29 cellular contexts compared by ENCODE assay signal in genomic region chr10:117532451-117533107, GRCh38. TPM values are rescaled to one million over a fixed set of nuclear protein-coding genes. Genes with fewer than 3 reads are reported as not detected.
DNase-seq lines count a peak whose midpoint lies in the region; ATAC-seq, FAIRE-seq and TF ChIP-seq lines count a peak whose summit lies in the region.
"Had no signal": no experiment of that assay in that cellular context is flagged by ENCODE, and none has a peak within 500 bp of the region (broad histone marks: within the 10 kb centered on the region; RNA-seq: fewer than 3 reads in every experiment).

No MANE protein-coding gene starts in this region.

- no peaks in the 10 kb centered on the region for H3F3A ChIP-seq in GM23248 (ENCODE audit: insufficient read depth)

- POLR2A ChIA-PET in H1 (lab: Charles Lee; ENCODE audit: partially characterized antibody): interaction anchor here (1.3 to 1.5 kb wide), 3 partner anchors 10 to 398 kb away, joined by 3 read pairs; partner anchors contain the start of gene EMX2

- H3K27ac ChIP-seq in GM23248: peak overlapping the region; percentile 68
- no peak overlapping the region for H3K27ac ChIP-seq in H1 (ENCODE audit: low read depth, low read length)
- peak overlapping the region; percentile 62 for H3K27ac ChIP-seq in suprapubic skin
- H3K27ac ChIP-seq: brain microvascular endothelial cell, colonic mucosa, SJCRH30, stomach, transverse colon had no signal

- H3K79me2 ChIP-seq in GM23248 (ENCODE audit: insufficient read depth) (peaks cover 99% of the 10 kb centered on the region), H1 (ENCODE audit: control insufficient read depth in 1 of 2, insufficient read depth in 2 of 2, low read length in 2 of 2) (no peaks in the 10 kb centered on the region)

- intact Hi-C loops in left cardiac atrium (cut with DNase I): no loop called here

- FAIRE-seq in H1 (lab: Jason Lieb, UNC): no peak

- H3K18ac ChIP-seq in H1 (ENCODE audit: extremely low read depth, low read length): peak overlapping the region; percentile 28; the same call in 1 of the 2 replicates

- H4K91ac ChIP-seq in H1 (replicated peaks; ENCODE audit: insufficient read length, low read length): no peak overlapping the region

- in situ Hi-C loops in GM23248 (cut with MboI): no loop called here

- no peak overlapping the region for H2BK120ac ChIP-seq in H1 (replicated peaks; ENCODE audit: low read depth, low read length)

- H3K9me3 ChIP-seq in GM23248 (ENCODE audit: low read depth): no peaks in the 10 kb centered on the region
- no peaks in the 10 kb centered on the region for H3K9me3 ChIP-seq in H1 (ENCODE audit: insufficient read depth in 2 of 2, low read depth in 1 of 2, low read length in 1 of 2)
- H3K9me3 ChIP-seq in suprapubic skin: no peaks in the 10 kb centered on the region
- H3K9me3 ChIP-seq: colonic mucosa, SJCRH30, stomach, transverse colon had no signal

- H2BK15ac ChIP-seq in H1 (ENCODE audit: low read length): no peak overlapping the region

- H3K56ac ChIP-seq in H1 (replicated peaks; ENCODE audit: insufficient read length, low read depth, low read length): no peak overlapping the region

- H4K5ac ChIP-seq in H1 (ENCODE audit: insufficient read length, low read depth, low read length): no peak overlapping the region

- TF ChIP-seq CTCF in H1 (IDR thresholded peaks at IDR 0.05; ENCODE audit: control extremely low read depth in 1 of 3, insufficient read depth in 1 of 3, low read depth in 1 of 3, low read length in 3 of 3) (no peak), suprapubic skin (IDR thresholded peaks at IDR 0.05) (no peak)

- CTCF ChIA-PET in H1 (lab: Charles Lee; ENCODE audit: partially characterized antibody): interaction anchor here (0.6 to 10.2 kb wide), 11 partner anchors 10 to 401 kb away, joined by 3 to 69 read pairs (median 4); partner anchors contain the start of gene EMX2

- no peak overlapping the region for H2BK12ac ChIP-seq in H1 (ENCODE audit: low read depth, low read length)

- H3K4me2 ChIP-seq in GM23248 (ENCODE audit: unreplicated experiment): peak overlapping the region; percentile 74
- H3K4me2 ChIP-seq in H1 (ENCODE audit: insufficient read depth in 1 of 2, low read depth in 2 of 2, low read length in 2 of 2): 0 out of 4 replicates have a peak overlapping the region, but pooled peaks of 1 of the 2 experiments have one; percentile 17

- no peak for ATAC-seq in left cardiac atrium
- ATAC-seq: activated CD8-positive, alpha-beta T cell treated with anti-CD3 and anti-CD28 coated beads for 36 hours; left lobe of liver; natural killer cell; Panc1 had no signal

- H3K4me3 ChIP-seq in GM23248: peak overlapping the region; percentile 66
- H3K4me3 ChIP-seq in H1 (ENCODE audit: extremely low read depth in 1 of 4, insufficient read depth in 2 of 4, low read depth in 3 of 4, low read length in 4 of 4): peak overlapping the region in 1 of 4 experiments; percentile 13; a peak in 1 of 8 replicates
- peak overlapping the region; percentile 20 for H3K4me3 ChIP-seq in suprapubic skin
- H3K4me3 ChIP-seq: colonic mucosa, SJCRH30, stomach, transverse colon had no signal

- no peak overlapping the region for H2AK5ac ChIP-seq in H1 (ENCODE audit: low read depth, low read length)

- H3K9ac ChIP-seq in GM23248 (peak overlapping the region; percentile 80), H1 (replicated peaks in 1 of 4; ENCODE audit: extremely low read depth in 1 of 4, low read depth in 3 of 4, low read length in 3 of 4) (no peak overlapping the region)

- no peak overlapping the region for H3K23ac ChIP-seq in H1 (ENCODE audit: insufficient read length)

- H3K27me3 ChIP-seq in GM23248 (replicated peaks; ENCODE audit: insufficient read depth) (no peaks in the 10 kb centered on the region), H1 (replicated peaks in 1 of 4; ENCODE audit: control insufficient read depth in 3 of 4, extremely low read depth in 1 of 4, insufficient read depth in 3 of 4, low read length in 3 of 4) (peaks cover 73 to 89% (median 82%) of the 10 kb centered on the region in 4 experiments), suprapubic skin (peaks cover 39% of the 10 kb centered on the region)
- H3K27me3 ChIP-seq: SJCRH30 had no signal

- no peaks in the 10 kb centered on the region for H3K9me2 ChIP-seq in GM23248 (ENCODE audit: insufficient read depth)

- H3K4ac ChIP-seq in H1 (replicated peaks; ENCODE audit: insufficient read length, low read depth, low read length): no peak overlapping the region

- no peaks in the 10 kb centered on the region for H3K79me1 ChIP-seq in H1 (ENCODE audit: low read depth, low read length)

- no peak overlapping the region for H3K14ac ChIP-seq in H1 (ENCODE audit: insufficient read length)

- TF ChIP-seq POLR2A in H1 (IDR thresholded peaks at IDR 0.05; ENCODE audit: control extremely low read depth in 1 of 2, low read depth in 2 of 2, low read length in 2 of 2) (no peak), suprapubic skin (IDR thresholded peaks at IDR 0.05) (no peak)

- TF ChIP-seq RAD21 in H1 (IDR thresholded peaks at IDR 0.05 in 1 of 2, conservative IDR thresholded peaks at IDR 0.05 in 1 of 2; ENCODE audit: low read depth in 2 of 2, low read length in 2 of 2): no peak

- WGBS in GM23248 (ENCODE audit: low coverage in 1 of 2, low lambda C conversion rate in 2 of 2, missing lambda C conversion rate in 2 of 2), 2 experiments: 31 to 35% methylated on average over 33 of the region's 33 CpGs
- 11% methylated on average over 33 of the region's 33 CpGs; no CpG with 5 or more reads in 1 of the 2 experiments for WGBS in H1 (ENCODE audit: extremely low coverage in 1 of 2, insufficient coverage in 1 of 2, insufficient read length in 1 of 2, insufficient replicate concordance in 2 of 2, low coverage in 1 of 2, low lambda C conversion rate in 2 of 2, missing lambda C conversion rate in 1 of 2), 2 experiments
- 47% methylated on average over 33 of the region's 33 CpGs for WGBS in suprapubic skin

- DNase-seq in GM23248 (peak; percentile 61), H1 (ENCODE audit: low read depth in 1 of 2, low spot score in 2 of 2) (no peak), mesenteric fat pad (ENCODE audit: low spot score) (peak; percentile 82), suprapubic skin (ENCODE audit: low spot score in 2 of 2) (peak; percentile 34 to 74), left cardiac atrium (no peak), GDM1 (lab: John Stamatoyannopoulos, UW) (no peak), NCI-H345 treated with DMSO at 0.1 percent for 48 hours (lab: John Stamatoyannopoulos, UW; ENCODE audit: unreplicated experiment) (no peak), epidermal melanocyte (ENCODE audit: insufficient read length, low spot score) (no peak)
- DNase-seq: activated CD4-positive, CD25-positive, alpha-beta regulatory T cell treated with anti-CD3 and anti-CD28 coated beads, Interleukin-2, amount 50 U/mL, for 72 hours; activated CD8-positive, alpha-beta T cell treated with anti-CD3 and anti-CD28 coated beads for 36 hours; activated effector memory CD4-positive, alpha-beta T cell treated with Interleukin-2 at 50 U/mL for 16 hours; activated naive CD8-positive, alpha-beta T cell treated with anti-CD3 and anti-CD28 coated beads for 36 hours; brain microvascular endothelial cell; CD4-positive, alpha-beta T cell; colonic mucosa; DMS 273 treated with DMSO at 0.1 percent for 48 hours; GOT3; Kasumi-1; natural killer cell; NCI-H1694; NCI-H524 treated with DMSO at 0.1 percent for 48 hours; NK-92 treated with Interleukin-12 subunit alpha and Interleukin-12 subunit beta, amount 100 ng/mL, for 24 hours; SJCRH30; stomach; T-helper 1 cell; transverse colon had no signal

- no peaks in the 10 kb centered on the region; the same call in 1 of the 2 replicates for H3K23me2 ChIP-seq in H1 (ENCODE audit: low read depth, low read length)

- H3K36me3 ChIP-seq in GM23248 (ENCODE audit: low read depth) (no peaks in the 10 kb centered on the region), H1 (ENCODE audit: control insufficient read depth in 2 of 4, insufficient read depth in 4 of 4, low read length in 3 of 4) (peaks cover 0 to 14% (median 0%) of the 10 kb centered on the region in 4 experiments; a peak in 1 of 8 replicates), suprapubic skin (no peaks in the 10 kb centered on the region)
- H3K36me3 ChIP-seq: brain microvascular endothelial cell, colonic mucosa, SJCRH30, stomach, transverse colon had no signal

- H4K8ac ChIP-seq in H1 (ENCODE audit: extremely low read depth, insufficient read depth, low read length): no peak overlapping the region

- peaks cover 23% of the 10 kb centered on the region for H3K4me1 ChIP-seq in GM23248 (ENCODE audit: insufficient read depth)
- H3K4me1 ChIP-seq in H1 (replicated peaks in 1 of 4; ENCODE audit: control insufficient read depth in 3 of 4, insufficient read depth in 4 of 4, low read length in 3 of 4): peaks cover 0 to 31% (median 13%) of the 10 kb centered on the region in 4 experiments; a peak in 6 of 7 replicates
- H3K4me1 ChIP-seq in suprapubic skin: peaks cover 26% of the 10 kb centered on the region
- H3K4me1 ChIP-seq: SJCRH30 had no signal

- no peak overlapping the region for H2BK20ac ChIP-seq in H1 (ENCODE audit: low read length)

- no peak for TF ChIP-seq EP300 in H1 (IDR thresholded peaks at IDR 0.05; ENCODE audit: borderline replicate concordance in 1 of 2, low read depth in 2 of 2, low read length in 2 of 2)
- no peak for TF ChIP-seq EP300 in suprapubic skin (IDR thresholded peaks at IDR 0.05)

- peak overlapping the region; percentile 47 for H2AFZ ChIP-seq in GM23248
- H2AFZ ChIP-seq in H1 (ENCODE audit: low read length): no peak overlapping the region

- H2BK5ac ChIP-seq in H1 (ENCODE audit: low read depth, low read length): no peak overlapping the region

- H4K20me1 ChIP-seq in GM23248 (ENCODE audit: insufficient read depth) (no peaks in the 10 kb centered on the region), H1 (replicated peaks in 1 of 2; ENCODE audit: control insufficient read depth in 1 of 2, insufficient read depth in 2 of 2, low read length in 2 of 2) (peaks cover 26 to 31% of the 10 kb centered on the region in 2 experiments)

TF ChIP-seq in H1, 55 proteins besides CTCF, POLR2A, EP300 and RAD21 (continues in another document):
- TF ChIP-seq TBP (IDR thresholded peaks at IDR 0.05; ENCODE audit: low read depth, low read length) (no peak), CBX8 (IDR thresholded peaks at IDR 0.05; ENCODE audit: borderline replicate concordance, low read depth, low read length) (peak; percentile 72)

RNA-seq across cellular contexts. Expression of gene EMX2, which starts 10.0 kb away (rescaled TPM):
- total RNA-seq in GM23248 (2014; rRNA removed; shearing (Covaris generic)): 13.4 and 16.3 TPM in 2 replicates
- polyA plus RNA-seq in GM23248 (2016; fragmentation: Nextera tagmentation; extraction: Ambion mirVana) (12.8 and 13.2 TPM in 2 replicates), H1 (2011; rRNA removed) (not detected in 2 replicates)
- not detected in 2 replicates for total RNA-seq in H1 (2021; fragmentation: NEBNext Ultra II Directional; extraction: Animal tissue kit (Norgen Biotek cat#: 25700))
- 0.06 TPM for polyA plus RNA-seq in H1 (2011; cell fraction: cytosol; rRNA removed)
- polyA plus RNA-seq in H1 (2011; cell fraction: nucleus; rRNA removed): 0.04 TPM
- polyA plus RNA-seq in H1 (2012, experiment 1 of 2): 0.08 to 0.23 TPM (median 0.14 TPM) in 4 replicates
- 0.10 TPM for polyA plus RNA-seq in H1 (2012, experiment 2 of 2)
- 0.04 TPM for polyA plus RNA-seq in H1 (2013, experiment 1 of 2)
- not detected for polyA plus RNA-seq in H1 (2013, experiment 2 of 2)
- not detected in 2 replicates for polyA minus RNA-seq in H1 (2011; rRNA and poly(A)+ RNA removed)
- polyA minus RNA-seq in H1 (2011; cell fraction: cytosol; rRNA and poly(A)+ RNA removed): not detected
- not detected for polyA minus RNA-seq in H1 (2011; cell fraction: nucleus; rRNA and poly(A)+ RNA removed)
- total RNA-seq in mesenteric fat pad (2.4 TPM), suprapubic skin (1 to 10 TPM; 2.0 to 9.7 (median 2.5) TPM), left cardiac atrium (under 1 TPM; 0.26 to 0.56 TPM)
- total RNA-seq: activated CD8-positive, alpha-beta T cell treated with anti-CD3 and anti-CD28 coated beads for 36 hours; activated naive CD8-positive, alpha-beta T cell treated with anti-CD3 and anti-CD28 coated beads for 36 hours; CD4-positive, alpha-beta T cell; colonic mucosa; G401; left lobe of liver; natural killer cell; stomach had no signal

Comparison
In these comparisons a context has a peak if more than half of its experiments do, and no peak if none do; other contexts are left out.
1. DNase-seq: peak in GM23248 (single experiment), mesenteric fat pad (single experiment) and suprapubic skin (2 of 2); none in H1 (0 of 2), left cardiac atrium (single experiment), GDM1 (single experiment), NCI-H345 treated with DMSO at 0.1 percent for 48 hours (single experiment) and epidermal melanocyte (single experiment).